ENCODE assay signal across 1 cellular context in genomic region chr6:101513181-101513580, GRCh38.
TF ChIP-seq lines count a peak whose summit lies in the region.

No MANE protein-coding gene starts in this region.

TF ChIP-seq in GM23338, 12 proteins besides CTCF, POLR2A, EP300 and RAD21 (continued from another document):
- TF ChIP-seq ETS1 (IDR thresholded peaks at IDR 0.05) (no peak), CREB1 (CRISPR knock-in tag; IDR thresholded peaks at IDR 0.05; ENCODE audit: low read depth) (no peak), NANOG (IDR thresholded peaks at IDR 0.05; ENCODE audit: borderline replicate concordance) (no peak), ZNF331 (CRISPR knock-in tag; IDR thresholded peaks at IDR 0.05; ENCODE audit: low read depth) (no peak), JUNB (IDR thresholded peaks at IDR 0.05; ENCODE audit: unreplicated experiment) (no peak)
